8 cellular contexts compared by ENCODE assay signal in genomic region chr3:32510075-32510724, GRCh38. TPM values are rescaled to one million over a fixed set of nuclear protein-coding genes. Genes with fewer than 3 reads are reported as not detected.
DNase-seq lines count a peak whose midpoint lies in the region; ATAC-seq and TF ChIP-seq lines count a peak whose summit lies in the region.

No MANE protein-coding gene starts in this region.

- H3K4me3 Mint-ChIP-seq in naive thymus-derived CD4-positive, alpha-beta T cell: no peak overlapping the region

- H3K27me3 ChIP-seq in NT2/D1 (ENCODE audit: insufficient read depth, insufficient read length): no peaks in the 10 kb centered on the region
- H3K27me3 ChIP-seq in naive thymus-derived CD4-positive, alpha-beta T cell (ENCODE audit: control insufficient read depth in 2 of 2, insufficient read depth in 2 of 2, low read length in 2 of 2): no peaks in the 10 kb centered on the region

- no peaks in the 10 kb centered on the region for H3K36me3 Mint-ChIP-seq in naive thymus-derived CD4-positive, alpha-beta T cell

- intact Hi-C loops in naive thymus-derived CD4-positive, alpha-beta T cell (cut with micrococcal nuclease): loop anchor here (1.0 to 2.0 kb wide), 8 partner anchors 79 to 1277 kb away; partner anchors contain the start of gene CNOT10 (in 1 of the 2)

- H3K4me3 ChIP-seq in NT2/D1 (ENCODE audit: insufficient read length, low read depth): no peak overlapping the region
- H3K4me3 ChIP-seq in epithelial cell of proximal tubule (ENCODE audit: low read depth, low read length): no peak overlapping the region
- no peak overlapping the region for H3K4me3 ChIP-seq in naive thymus-derived CD4-positive, alpha-beta T cell (ENCODE audit: low read length)

- H3K9ac ChIP-seq in NT2/D1 (ENCODE audit: insufficient read length, low read depth): no peak overlapping the region

- H3K9me3 Mint-ChIP-seq in naive thymus-derived CD4-positive, alpha-beta T cell: no peaks in the 10 kb centered on the region

- no peaks in the 10 kb centered on the region for H3K36me3 ChIP-seq in NT2/D1 (ENCODE audit: insufficient read depth, insufficient read length, low read length)
- H3K36me3 ChIP-seq in naive thymus-derived CD4-positive, alpha-beta T cell (ENCODE audit: control insufficient read depth in 2 of 3, insufficient read depth in 3 of 3, low read length in 3 of 3): no peaks in the 10 kb centered on the region

- H3K27ac Mint-ChIP-seq in naive thymus-derived CD4-positive, alpha-beta T cell: no peak overlapping the region

- H3K27me3 Mint-ChIP-seq in naive thymus-derived CD4-positive, alpha-beta T cell: peaks cover 0 to under 1% (median 0%) of the 10 kb centered on the region in 5 donors

- peak; percentile 84 for TF ChIP-seq CTCF in epithelial cell of proximal tubule (conservative IDR thresholded peaks at IDR 0.05; ENCODE audit: low read depth, low read length)

- H3K4me1 ChIP-seq in NT2/D1 (ENCODE audit: insufficient read depth, insufficient read length): no peaks in the 10 kb centered on the region
- H3K4me1 ChIP-seq in naive thymus-derived CD4-positive, alpha-beta T cell (ENCODE audit: control insufficient read depth in 2 of 2, insufficient read depth in 2 of 2, low read length in 2 of 2): no peaks in the 10 kb centered on the region

- DNase-seq in CD1c-positive myeloid dendritic cell (ENCODE audit: extremely low spot score) (peak; percentile 78), GM19238 (ENCODE audit: insufficient read length, low spot score) (peak; percentile 46), NT2/D1 (ENCODE audit: low read depth, low spot score) (peak; percentile 58), epithelial cell of proximal tubule (ENCODE audit: low read depth) (no peak)
- peak; percentile 63 for DNase-seq in activated CD8-positive, alpha-beta memory T cell treated with anti-CD3 and anti-CD28 coated beads, Interleukin-2, amount 50 U/mL, for 4 hours
- peak; percentile 30 to 75 (median 63) for DNase-seq in naive thymus-derived CD4-positive, alpha-beta T cell
- DNase-seq in stimulated activated naive CD8-positive, alpha-beta T cell treated with anti-CD3 and anti-CD28 coated beads, Interleukin-15, Interleukin-2, amounts not matched to agents 100 U/mL and 50 U/mL, for 24 hours: peak; percentile 60

- no peaks in the 10 kb centered on the region for H3K9me3 ChIP-seq in NT2/D1 (ENCODE audit: insufficient read depth, low read length)
- no peaks in the 10 kb centered on the region for H3K9me3 ChIP-seq in naive thymus-derived CD4-positive, alpha-beta T cell (ENCODE audit: control insufficient read depth in 2 of 3, low read length in 3 of 3)

- POLR2A ChIA-PET in naive thymus-derived CD4-positive, alpha-beta T cell (lab: Charles Lee): no interaction called here

- H3K4me1 Mint-ChIP-seq in naive thymus-derived CD4-positive, alpha-beta T cell: peaks cover 0 to 5% (median 2%) of the 10 kb centered on the region in 7 donors

- CTCF ChIA-PET in naive thymus-derived CD4-positive, alpha-beta T cell (lab: Charles Lee): interaction anchor here (0.6 to 1.4 kb wide), 7 partner anchors 20 to 897 kb away, joined by 3 to 6 read pairs (median 4); no protein-coding TSS in a partner anchor

- H3K27ac ChIP-seq in naive thymus-derived CD4-positive, alpha-beta T cell (ENCODE audit: low read depth, low read length): no peak overlapping the region

- peak; percentile 81 for ATAC-seq in HG03460 (IDR thresholded peaks at IDR 0.05; ENCODE audit: unreplicated experiment)
- peak; percentile 97 for ATAC-seq in naive thymus-derived CD4-positive, alpha-beta T cell
- peak; percentile 88 for ATAC-seq in stimulated activated naive CD8-positive, alpha-beta T cell treated with anti-CD3 and anti-CD28 coated beads, Interleukin-15, Interleukin-2, amounts not matched to agents 100 U/mL and 50 U/mL, for 24 hours

RNA-seq across cellular contexts. Expression of gene CMTM6, which starts 7.5 kb away (rescaled TPM):
- 73.1 and 135 TPM in 2 replicates for total RNA-seq in epithelial cell of proximal tubule
- total RNA-seq in naive thymus-derived CD4-positive, alpha-beta T cell: 10 to 100 TPM; 24.1 to 61.1 (median 38.1) TPM
- 10 to 100 TPM; 30.9 to 48.5 TPM for polyA plus RNA-seq in naive thymus-derived CD4-positive, alpha-beta T cell
